ENCODE assay signal across 8 cellular contexts in the genomic region with DNA sequence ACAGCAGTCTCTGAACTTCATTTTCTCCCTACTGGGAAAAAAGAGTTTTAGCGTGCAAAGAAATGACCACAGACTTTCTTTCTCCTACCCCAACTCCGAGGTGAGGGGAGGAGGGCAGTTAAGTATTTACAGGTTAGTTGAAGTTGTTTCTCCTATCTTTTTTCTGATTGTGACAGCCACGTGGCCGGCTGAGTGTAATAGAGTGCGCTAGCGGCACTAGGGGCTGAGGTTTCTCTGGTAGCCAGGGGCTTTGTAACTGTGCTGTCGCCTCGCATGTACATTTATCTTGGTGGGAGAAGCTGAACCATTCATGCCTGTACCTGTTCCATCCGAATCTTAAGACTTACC. TPM values are rescaled to one million over a fixed set of nuclear protein-coding genes. Genes with fewer than 3 reads are reported as not detected.
DNase-seq lines count a peak whose midpoint lies in the region; ATAC-seq and TF ChIP-seq lines count a peak whose summit lies in the region.

No MANE protein-coding gene starts in this region.

- 2 to 3% (median 3%) methylated on average over 9 of the region's 9 CpGs for WGBS in psoas muscle, 3 donors

- ATAC-seq in GM21723 (IDR thresholded peaks at IDR 0.05; ENCODE audit: unreplicated experiment) (peak; percentile 19), psoas muscle (no peak), GM19463 (IDR thresholded peaks at IDR 0.05; ENCODE audit: unreplicated experiment) (no peak)

- H3K4me2 ChIP-seq in DOHH2 (ENCODE audit: low read length) = peak overlapping the region; percentile 97

- H3K9me2 ChIP-seq in DOHH2 (replicated peaks; ENCODE audit: control insufficient read depth, low read length) = no peaks in the 10 kb centered on the region

- H3K4me1 ChIP-seq in DOHH2 (ENCODE audit: control insufficient read depth, low read length) (peaks cover 46% of the 10 kb centered on the region), psoas muscle (peaks cover 41% of the 10 kb centered on the region)

- no peaks in the 10 kb centered on the region for H4K20me1 ChIP-seq in DOHH2 (ENCODE audit: control insufficient read depth, insufficient read depth, low read depth, low read length)

- intact Hi-C loops in psoas muscle (cut with DNase I) = no loop called here

- H3K27ac ChIP-seq in DOHH2 (ENCODE audit: low read depth, low read length) (peak overlapping the region; percentile 82), psoas muscle (peak overlapping the region; percentile 100)

- TF ChIP-seq CTCF in DOHH2 (IDR thresholded peaks at IDR 0.05; ENCODE audit: low read depth, low read length, poor library complexity, severe bottlenecking) = no peak
- TF ChIP-seq CTCF in fibroblast of pulmonary artery (IDR thresholded peaks at IDR 0.05; ENCODE audit: low read length, missing control alignments) = no peak
- no peak for TF ChIP-seq CTCF in psoas muscle (IDR thresholded peaks at IDR 0.05)

- DNase-seq in NCI-H1694 (lab: John Stamatoyannopoulos, UW) (peak; percentile 26), activated T-cell treated with anti-CD3 and anti-CD28 coated beads for 1 hour (ENCODE audit: low read depth) (peak; percentile 26), fibroblast of pulmonary artery (ENCODE audit: low read depth) (no peak), psoas muscle (no peak), dedifferentiated amniotic fluid mesenchymal stem cell (ENCODE audit: extremely low spot score) (no peak)

- H3K9me3 ChIP-seq in DOHH2 (ENCODE audit: control insufficient read depth, insufficient read depth, low read length) = 0 out of 2 replicates have a peak, but pooled peaks cover 3% of the 10 kb centered on the region
- H3K9me3 ChIP-seq in psoas muscle = no peaks in the 10 kb centered on the region

- peaks cover 30% of the 10 kb centered on the region for H3K36me3 ChIP-seq in DOHH2 (ENCODE audit: control insufficient read depth, low read length)
- H3K36me3 ChIP-seq in psoas muscle (ENCODE audit: insufficient read depth in 1 of 2, low read depth in 1 of 2) = no peaks in the 10 kb centered on the region

- H3K27me3 ChIP-seq in DOHH2 (ENCODE audit: control insufficient read depth, low read length) = no peaks in the 10 kb centered on the region
- no peaks in the 10 kb centered on the region for H3K27me3 ChIP-seq in psoas muscle (ENCODE audit: insufficient read depth in 3 of 3, low read length in 2 of 3)

- H3K79me2 ChIP-seq in DOHH2 (ENCODE audit: control insufficient read depth, low read length) = peaks cover 70% of the 10 kb centered on the region

- peaks cover 11% of the 10 kb centered on the region for H3F3A ChIP-seq in DOHH2 (ENCODE audit: control insufficient read depth, insufficient read depth)

- peak overlapping the region; percentile 93 for H3K4me3 ChIP-seq in DOHH2 (ENCODE audit: low read length)
- peak overlapping the region; percentile 90 for H3K4me3 ChIP-seq in fibroblast of pulmonary artery (replicated peaks; ENCODE audit: low read depth, low read length)
- peak overlapping the region; percentile 89 for H3K4me3 ChIP-seq in psoas muscle

RNA-seq across cellular contexts. Expression of a gene that starts 1.3 kb away (rescaled TPM):
- total RNA-seq in psoas muscle = 10 to 100 TPM in 3 of 4 donors, 1 to 10 TPM in 1; 9.1 to 20.5 (median 13.5) TPM
- 1 to 10 TPM; 2.3 to 5.2 (median 4.0) TPM for polyA plus RNA-seq in psoas muscle

Comparison
In these comparisons a context has a peak if more than half of its experiments do, and no peak if none do; other contexts are left out.
1. DNase-seq: peak in NCI-H1694 (single experiment) and activated T-cell treated with anti-CD3 and anti-CD28 coated beads for 1 hour (single experiment); none in fibroblast of pulmonary artery (single experiment), psoas muscle (0 of 2) and dedifferentiated amniotic fluid mesenchymal stem cell (single experiment).
2. Peak in every context shown above with its lines, with median percentiles within 50 percentile points of each other: H3K4me3 ChIP-seq.